Comparison of ENCODE assay signal across 1 cellular context in genomic region chr14:104865631-104866441, GRCh38.
A peak's percentile ranks its signal among the peaks of the same experiment; 100 is the strongest.
TF ChIP-seq lines count a peak whose summit lies in the region.

No MANE protein-coding gene starts in this region.

TF ChIP-seq in K562, 482 proteins besides CTCF, POLR2A, EP300 and RAD21 (continued from another document and continues in another):
- no peak for TF ChIP-seq IRF1 (CRISPR knock-in tag; IDR thresholded peaks at IDR 0.05; ENCODE audit: borderline replicate concordance)
- no peak for TF ChIP-seq ZNF518B (CRISPR knock-in tag; IDR thresholded peaks at IDR 0.05)
- no peak for TF ChIP-seq PRDM10 (IDR thresholded peaks at IDR 0.05; ENCODE audit: partially characterized antibody)
- peak; percentile 22 for TF ChIP-seq TAF1 (IDR thresholded peaks at IDR 0.05; ENCODE audit: control insufficient read depth, extremely low read depth, insufficient read depth, low read length, severe bottlenecking)
- no peak for TF ChIP-seq CREB3L1 (IDR thresholded peaks at IDR 0.05; ENCODE audit: borderline replicate concordance, low read depth)
- TF ChIP-seq FOXA3 (CRISPR knock-in tag; conservative IDR thresholded peaks at IDR 0.05 in 1 of 2, IDR thresholded peaks at IDR 0.05 in 1 of 2): no peak
- TF ChIP-seq ZNF696 (CRISPR knock-in tag; conservative IDR thresholded peaks at IDR 0.05): no peak
- TF ChIP-seq ELF1 (tag; IDR thresholded peaks at IDR 0.05): no peak
- TF ChIP-seq BRCA1 (IDR thresholded peaks at IDR 0.05): no peak
- TF ChIP-seq BRCA1 (CRISPR knock-in tag; IDR thresholded peaks at IDR 0.05): no peak
- peak; percentile 64 for TF ChIP-seq RBBP5 (IDR thresholded peaks at IDR 0.05; ENCODE audit: borderline replicate concordance, insufficient read depth, low read length, poor library complexity, severe bottlenecking)
- TF ChIP-seq SMARCB1 (IDR thresholded peaks at IDR 0.05; ENCODE audit: insufficient read length, low read depth): no peak
- no peak for TF ChIP-seq ZNF318 (IDR thresholded peaks at IDR 0.05; ENCODE audit: borderline replicate concordance in 1 of 2, low read depth in 1 of 2)
- TF ChIP-seq GTF2B (IDR thresholded peaks at IDR 0.05; ENCODE audit: extremely low read depth, insufficient read length): no peak
- TF ChIP-seq ZBTB2 (IDR thresholded peaks at IDR 0.05): no peak
- no peak for TF ChIP-seq TARDBP (IDR thresholded peaks at IDR 0.05)
- TF ChIP-seq DIDO1 (tag; IDR thresholded peaks at IDR 0.05; ENCODE audit: low read depth): no peak
- TF ChIP-seq ZNF644 (tag; IDR thresholded peaks at IDR 0.05; ENCODE audit: low read depth): no peak
- TF ChIP-seq ZNF778 (CRISPR knock-in tag; IDR thresholded peaks at IDR 0.05): no peak
- TF ChIP-seq CHD4 (IDR thresholded peaks at IDR 0.05; ENCODE audit: insufficient read depth, insufficient replicate concordance, low read depth, low read length, poor library complexity, severe bottlenecking): no peak
- no peak for TF ChIP-seq ZBTB8A (IDR thresholded peaks at IDR 0.05; ENCODE audit: partially characterized antibody)
- TF ChIP-seq HDAC1 (IDR thresholded peaks at IDR 0.05): peak in 1 of 2 experiments; percentile 58; a peak in 1 of 4 replicates
- peak; percentile 59 to 85; a peak in 3 of 4 replicates for TF ChIP-seq UBTF (IDR thresholded peaks at IDR 0.05; ENCODE audit: borderline replicate concordance in 1 of 2, low read depth in 2 of 2, low read length in 2 of 2)
- TF ChIP-seq ZNF76 (CRISPR knock-in tag; IDR thresholded peaks at IDR 0.05; ENCODE audit: borderline replicate concordance): no peak
- no peak for TF ChIP-seq NFIX (CRISPR knock-in tag; IDR thresholded peaks at IDR 0.05; ENCODE audit: low read depth)
- no peak for TF ChIP-seq NCOA4 (IDR thresholded peaks at IDR 0.05; ENCODE audit: partially characterized antibody)
- TF ChIP-seq PHF21A (IDR thresholded peaks at IDR 0.05; ENCODE audit: borderline replicate concordance, low read depth): no peak
- TF ChIP-seq ATF3 (IDR thresholded peaks at IDR 0.05): no peak
- TF ChIP-seq ATF3 (CRISPR knock-in tag; conservative IDR thresholded peaks at IDR 0.05): no peak
- peak; percentile 45; the same call in 1 of the 2 replicates for TF ChIP-seq ZBTB7A (IDR thresholded peaks at IDR 0.05; ENCODE audit: borderline replicate concordance, control insufficient read depth, low read depth, low read length)
- no peak for TF ChIP-seq ZFPM2 (CRISPR knock-in tag; IDR thresholded peaks at IDR 0.05)
- no peak for TF ChIP-seq MYBL2 (IDR thresholded peaks at IDR 0.05; ENCODE audit: low read depth)
- TF ChIP-seq MYBL2 (CRISPR knock-in tag; IDR thresholded peaks at IDR 0.05; ENCODE audit: borderline replicate concordance): no peak
